ENCODE assay signal across 14 cellular contexts in genomic region chr2:97031331-97031730, GRCh38. TPM values are rescaled to one million over a fixed set of nuclear protein-coding genes. Genes with fewer than 3 reads are reported as not detected.
A peak's percentile ranks its signal among the peaks of the same experiment; 100 is the strongest.
DNase-seq lines count a peak whose midpoint lies in the region; TF ChIP-seq lines count a peak whose summit lies in the region.
"Not testable (repeated sequence)": the region's sequence is repeated elsewhere in the genome, so short reads cannot be mapped to it uniquely, and the experiment has no call there.
"Had no signal": no experiment of that assay in that cellular context is flagged by ENCODE, and none has a peak within 500 bp of the region (broad histone marks: within the 10 kb centered on the region; RNA-seq: fewer than 3 reads in every experiment).

No MANE protein-coding gene starts in this region.

- not testable (repeated sequence) for H3K27ac ChIP-seq in BLaER1; BLaER1 treated with 17β-estradiol and CSF1 and Interleukin-3, amounts not matched to agents 10 nM and 100 nM; OCI-LY7 (ENCODE audit: low read depth, low read length, poor library complexity, severe bottlenecking)

- not testable (repeated sequence) for H3K9ac ChIP-seq in BLaER1; BLaER1 treated with 17β-estradiol and CSF1 and Interleukin-3, amounts not matched to agents 10 nM and 100 nM

- H3K4me3 ChIP-seq in BLaER1; BLaER1 treated with 17β-estradiol and CSF1 and Interleukin-3, amounts not matched to agents 10 nM and 100 nM; OCI-LY7 (ENCODE audit: low read depth, low read length, poor library complexity, severe bottlenecking): not testable (repeated sequence)

- CTCF ChIA-PET in OCI-LY7 (lab: Charles Lee; ENCODE audit: unreplicated experiment): not testable (repeated sequence)

- not testable (repeated sequence) for H3K9me3 ChIP-seq in BLaER1; BLaER1 treated with 17β-estradiol and CSF1 and Interleukin-3, amounts not matched to agents 10 nM and 100 nM (replicated peaks in 1 of 11); OCI-LY7 (ENCODE audit: low read length)

- not testable (repeated sequence) for H3K36me3 ChIP-seq in BLaER1; BLaER1 treated with 17β-estradiol and CSF1 and Interleukin-3, amounts not matched to agents 10 nM and 100 nM; OCI-LY7 (ENCODE audit: insufficient read depth, low read length)

- POLR2A ChIA-PET in OCI-LY7 (lab: Charles Lee): not testable (repeated sequence)

- H3K4me2 ChIP-seq in BLaER1 (peak overlapping the region; percentile 43), OCI-LY7 (ENCODE audit: low read length) (peak overlapping the region; percentile 49)
- H3K4me2 ChIP-seq in BLaER1 treated with 17β-estradiol and CSF1 and Interleukin-3, amounts not matched to agents 10 nM and 100 nM: peak overlapping the region in 8 of 11 experiments; percentile 12 to 61 (median 31); a peak in 10 of 22 replicates

- in situ Hi-C loops in G401 (cut with HindIII; ENCODE audit: low sequenced_read_pairs): not testable (repeated sequence)

- 0 out of 2 replicates have a peak overlapping the region, but pooled peaks have one; percentile 31 for H2AFZ ChIP-seq in OCI-LY7 (ENCODE audit: low read length)

- peak; percentile 93 for DNase-seq in G401 (ENCODE audit: low spot score)
- not testable (repeated sequence) for DNase-seq in OCI-LY7 (ENCODE audit: low spot score)
- DNase-seq in cerebellar cortex (ENCODE audit: low spot score): peak; percentile 91
- DNase-seq in cerebellar nuclear complex (lab: John Stamatoyannopoulos, UW): peak; percentile 45 to 65
- DNase-seq in cerebellum (ENCODE audit: low spot score): peak; percentile 68

- H3K79me2 ChIP-seq in OCI-LY7 (ENCODE audit: insufficient read depth, low read depth, low read length): not testable (repeated sequence)

- not testable (repeated sequence) for H3K9me2 ChIP-seq in OCI-LY7 (ENCODE audit: insufficient read depth, low read length)

- H3K27me3 ChIP-seq in BLaER1; BLaER1 treated with 17β-estradiol and CSF1 and Interleukin-3, amounts not matched to agents 10 nM and 100 nM: not testable (repeated sequence)

- TF ChIP-seq CTCF in OCI-LY7 (conservative IDR thresholded peaks at IDR 0.05; ENCODE audit: low read length): not testable (repeated sequence)

- intact Hi-C loops in OCI-LY7 (cut with micrococcal nuclease; ENCODE audit: unreplicated experiment): not testable (repeated sequence)

- H3K4me1 ChIP-seq in BLaER1 (peaks cover 12% of the 10 kb centered on the region), OCI-LY7 (ENCODE audit: insufficient read depth, low read length, poor library complexity, severe bottlenecking) (peaks cover 32% of the 10 kb centered on the region)
- peaks cover 0 to 18% (median 11%) of the 10 kb centered on the region in 10 experiments; a peak in 15 of 20 replicates for H3K4me1 ChIP-seq in BLaER1 treated with 17β-estradiol and CSF1 and Interleukin-3, amounts not matched to agents 10 nM and 100 nM

- BruUV-seq in OCI-LY7 (replicated peaks; lab: Mats Ljungman, UMichigan): not testable (repeated sequence)

- not testable (repeated sequence) for H4K20me1 ChIP-seq in BLaER1; BLaER1 treated with 17β-estradiol and CSF1 and Interleukin-3, amounts not matched to agents 10 nM and 100 nM; OCI-LY7 (ENCODE audit: insufficient read depth, low read length)

RNA-seq across cellular contexts. Expression of gene FAM178B, which starts 45.0 kb away (rescaled TPM):
- total RNA-seq in G401 (2014; rRNA removed; shearing (Covaris generic)): not detected in 2 replicates
- not detected in 2 replicates for total RNA-seq in OCI-LY7 (2014; rRNA removed; shearing (Covaris generic))
- not detected in 2 replicates for total RNA-seq in OCI-LY7 (2022)
- 0.45 TPM for total RNA-seq in cerebellum
- total RNA-seq: A172; A673; B cell; Caco-2; Calu3; CD4-positive, CD25-positive, alpha-beta regulatory T cell; Daoy had no signal
